In the genomic region with DNA sequence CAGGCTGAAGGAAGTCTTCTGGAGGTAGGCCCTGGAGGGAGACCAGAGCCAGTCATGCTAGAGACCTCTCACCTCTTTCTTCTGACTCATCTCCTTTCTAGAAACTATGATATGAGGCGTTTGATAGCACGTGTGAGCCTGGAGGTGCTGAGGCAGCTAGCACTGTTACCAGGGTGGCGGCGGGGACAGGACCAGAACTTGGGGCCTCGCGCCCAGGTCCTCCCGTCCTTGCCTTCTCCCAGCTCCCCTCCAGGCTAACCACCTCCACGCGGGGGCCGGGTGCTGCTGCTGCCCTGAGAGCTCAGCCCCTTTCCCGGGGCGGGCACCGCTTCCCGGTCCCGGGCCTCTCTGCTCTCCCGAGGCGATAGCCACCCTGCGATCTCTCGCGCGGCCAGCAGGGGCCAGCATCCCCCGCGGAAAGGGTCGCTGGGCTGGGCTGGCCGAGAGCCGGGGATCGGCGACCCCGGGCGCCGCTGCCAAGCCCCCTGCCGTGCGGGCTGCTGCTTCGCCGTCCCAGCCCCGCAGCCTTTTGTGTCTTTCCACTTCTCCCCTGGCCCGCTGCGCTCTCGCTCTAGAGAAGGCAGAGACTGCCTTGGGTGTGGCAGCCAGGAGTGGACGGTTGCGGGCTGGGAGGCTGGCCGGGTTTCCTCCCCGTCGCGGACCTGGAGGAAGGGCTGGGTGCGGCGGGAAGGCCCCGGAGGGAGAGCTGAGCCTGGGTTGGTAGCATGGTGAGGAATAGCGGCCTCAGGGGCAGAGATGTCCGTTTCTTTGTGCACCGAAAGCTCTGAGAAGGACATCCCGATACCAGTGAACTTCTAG, we compare ENCODE assay signal across 8 cellular contexts. TPM values are rescaled to one million over a fixed set of nuclear protein-coding genes. Genes with fewer than 3 reads are reported as not detected.
A peak's percentile ranks its signal among the peaks of the same experiment; 100 is the strongest.
DNase-seq lines count a peak whose midpoint lies in the region; ATAC-seq and TF ChIP-seq lines count a peak whose summit lies in the region.

No MANE protein-coding gene starts in this region.

- peak; percentile 94 for ATAC-seq in GM18511 (IDR thresholded peaks at IDR 0.05; ENCODE audit: unreplicated experiment)
- ATAC-seq in HG03025 (IDR thresholded peaks at IDR 0.05; ENCODE audit: low FRiP score, unreplicated experiment), result peak; percentile 72
- peak; percentile 95 for ATAC-seq in left colon

- CTCF ChIA-PET in AG04449 (lab: Yijun Ruan, JAX), result interaction anchor here (0.6 to 11.2 kb wide), 85 partner anchors 8 to 1030 kb away, joined by 3 to 196 read pairs (median 4); no protein-coding TSS in a partner anchor

- TF ChIP-seq CTCF in AG04449 (IDR thresholded peaks at IDR 0.05; ENCODE audit: insufficient read depth, low read length, missing control alignments), result peak; percentile 94

- intact Hi-C loops in left colon (cut with DNase I, micrococcal nuclease), result loop anchor here (5.0 kb wide), 2 partner anchors 315 to 320 kb away; no protein-coding TSS in a partner anchor

- no peak for DNase-seq in AG04449 (ENCODE audit: low read depth, low spot score)
- DNase-seq in NCI-H2227 treated with DMSO at 0.1 percent for 48 hours (lab: John Stamatoyannopoulos, UW), result peak; percentile 76
- peak; percentile 42 to 61 for DNase-seq in activated CD4-positive, alpha-beta T cell treated with anti-CD3 and anti-CD28 coated beads for 4 hours
- peak; percentile 55 to 75 for DNase-seq in left colon
- DNase-seq in stimulated activated CD4-positive, alpha-beta T cell treated with anti-CD3 and anti-CD28 coated beads, Interleukin-1b, Interleukin-23, amount 100 ng/mL, for 24 hours (ENCODE audit: low read depth in 4 of 4, low spot score in 1 of 4), result peak; percentile 38 to 50 (median 44)

- H3K27ac ChIP-seq in cingulate gyrus (ENCODE audit: low read depth, low read length), result peak overlapping the region; percentile 40

- H3K4me3 ChIP-seq in AG04449 (ENCODE audit: low read depth, low read length), result peak overlapping the region; percentile 61

- POLR2A ChIA-PET in AG04449 (lab: Yijun Ruan, JAX), result interaction anchor here (0.8 to 1.8 kb wide), 5 partner anchors 121 to 318 kb away, joined by 3 to 10 read pairs (median 6); partner anchors contain the start of gene EHBP1

RNA-seq across cellular contexts. Expression of gene TMEM17, which starts 49.1 kb away (rescaled TPM):
- under 1 TPM; 0.46 to 0.84 TPM for total RNA-seq in left colon
